ENCODE assay signal across 16 cellular contexts in the genomic region with DNA sequence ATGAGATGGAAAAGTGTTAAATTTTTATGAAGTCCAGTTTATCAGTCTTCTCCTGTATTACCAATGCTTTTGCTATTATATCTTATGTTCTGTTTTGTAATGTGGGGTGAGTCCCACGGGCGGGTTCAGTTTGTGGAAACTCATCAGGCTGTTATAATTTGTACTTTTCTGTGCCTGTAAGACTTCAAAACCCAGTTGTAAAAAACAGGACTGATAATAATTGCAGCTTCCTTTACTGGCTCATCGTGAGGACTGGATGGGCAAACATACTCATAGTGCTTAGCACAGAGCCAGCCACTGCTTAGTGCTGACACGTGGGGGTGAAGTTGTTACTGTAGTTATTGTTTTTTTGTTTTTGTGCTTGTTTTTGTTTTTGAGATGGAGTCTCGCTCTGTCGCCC. TPM values are rescaled to one million over a fixed set of nuclear protein-coding genes. Genes with fewer than 3 reads are reported as not detected.
"Had no signal": no experiment of that assay in that cellular context is flagged by ENCODE, and none has a peak within 500 bp of the region (broad histone marks: within the 10 kb centered on the region; RNA-seq: fewer than 3 reads in every experiment).

No MANE protein-coding gene starts in this region.

- H3K36me3 ChIP-seq: lower lobe of right lung had no signal

- H3K27ac ChIP-seq: epithelial cell of prostate, lower lobe of right lung, psoas muscle had no signal

- DNase-seq: activated CD4-positive, alpha-beta T cell treated with anti-CD3 and anti-CD28 coated beads, Interleukin-2, amount 50 U/mL, for 48 hours; activated naive CD4-positive, alpha-beta T cell; activated naive CD8-positive, alpha-beta T cell treated with anti-CD3 and anti-CD28 coated beads, Interleukin-2, amount 50 U/mL, for 24 hours; activated T-cell treated with anti-CD3 and anti-CD28 coated beads, Interleukin-2, amount 50 U/mL, for 72 hours; effector CD4-positive, alpha-beta T cell; hypothalamus; lower lobe of right lung; naive thymus-derived CD8-positive, alpha-beta T cell; psoas muscle; stimulated activated CD4-positive, alpha-beta T cell treated with anti-CD3 and anti-CD28 coated beads, Interleukin-4, amount 100 ng/mL, for 1 hour; stimulated activated CD8-positive, alpha-beta memory T cell treated with anti-CD3 and anti-CD28 coated beads, Interleukin-4, amount 100 ng/mL, for 48 hours; stimulated activated naive CD8-positive, alpha-beta T cell treated with anti-CD3 and anti-CD28 coated beads, Interleukin-15, Interleukin-2, amounts not matched to agents 100 U/mL and 50 U/mL, for 24 hours; SW 1271 had no signal

- H3K9me3 ChIP-seq: lower lobe of right lung, psoas muscle had no signal

- ATAC-seq: activated naive CD8-positive, alpha-beta T cell treated with anti-CD3 and anti-CD28 coated beads, Interleukin-2, amount 50 U/mL, for 24 hours; activated T-cell treated with anti-CD3 and anti-CD28 coated beads, Interleukin-2, amount 50 U/mL, for 72 hours; lower lobe of right lung; naive thymus-derived CD8-positive, alpha-beta T cell; psoas muscle; stimulated activated naive CD8-positive, alpha-beta T cell treated with anti-CD3 and anti-CD28 coated beads, Interleukin-15, Interleukin-2, amounts not matched to agents 100 U/mL and 50 U/mL, for 24 hours had no signal

- H3K4me3 ChIP-seq: coronary artery, lower lobe of right lung, psoas muscle had no signal

- FAIRE-seq: urothelium cell line had no signal

RNA-seq across cellular contexts. Expression of gene TGM2, which starts 45.6 kb away (rescaled TPM):
- total RNA-seq: naive thymus-derived CD8-positive, alpha-beta T cell had no signal
- polyA plus RNA-seq: naive thymus-derived CD8-positive, alpha-beta T cell had no signal
